In genomic region chr1:115643636-115644035, GRCh38 we compare ENCODE assay signal across 1 cellular context.
TF ChIP-seq lines count a peak whose summit lies in the region.

No MANE protein-coding gene starts in this region.

TF ChIP-seq in HepG2, 621 proteins besides CTCF, POLR2A, EP300 and RAD21 (continued from another document):
- TF ChIP-seq, protein P1, sequence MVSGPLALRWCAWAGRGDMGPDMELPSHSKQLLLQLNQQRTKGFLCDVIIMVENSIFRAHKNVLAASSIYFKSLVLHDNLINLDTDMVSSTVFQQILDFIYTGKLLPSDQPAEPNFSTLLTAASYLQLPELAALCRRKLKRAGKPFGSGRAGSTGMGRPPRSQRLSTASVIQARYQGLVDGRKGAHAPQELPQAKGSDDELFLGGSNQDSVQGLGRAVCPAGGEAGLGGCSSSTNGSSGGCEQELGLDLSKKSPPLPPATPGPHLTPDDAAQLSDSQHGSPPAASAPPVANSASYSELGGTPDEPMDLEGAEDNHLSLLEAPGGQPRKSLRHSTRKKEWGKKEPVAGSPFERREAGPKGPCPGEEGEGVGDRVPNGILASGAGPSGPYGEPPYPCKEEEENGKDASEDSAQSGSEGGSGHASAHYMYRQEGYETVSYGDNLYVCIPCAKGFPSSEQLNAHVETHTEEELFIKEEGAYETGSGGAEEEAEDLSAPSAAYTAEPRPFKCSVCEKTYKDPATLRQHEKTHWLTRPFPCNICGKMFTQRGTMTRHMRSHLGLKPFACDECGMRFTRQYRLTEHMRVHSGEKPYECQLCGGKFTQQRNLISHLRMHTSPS (CRISPR knock-in tag; IDR thresholded peaks at IDR 0.05; ENCODE audit: low read depth), result no peak
- TF ChIP-seq NFE2L1 (CRISPR knock-in tag; IDR thresholded peaks at IDR 0.05; ENCODE audit: borderline replicate concordance), result no peak
- TF ChIP-seq ZNF414 (CRISPR knock-in tag; IDR thresholded peaks at IDR 0.05), result no peak
- no peak for TF ChIP-seq SRSF4 (IDR thresholded peaks at IDR 0.05; ENCODE audit: low read depth, low read length, poor library complexity, severe bottlenecking)
- TF ChIP-seq RBM22 (optimal IDR thresholded peaks at IDR 0.05; ENCODE audit: low read length), result no peak
- TF ChIP-seq, protein P2, sequence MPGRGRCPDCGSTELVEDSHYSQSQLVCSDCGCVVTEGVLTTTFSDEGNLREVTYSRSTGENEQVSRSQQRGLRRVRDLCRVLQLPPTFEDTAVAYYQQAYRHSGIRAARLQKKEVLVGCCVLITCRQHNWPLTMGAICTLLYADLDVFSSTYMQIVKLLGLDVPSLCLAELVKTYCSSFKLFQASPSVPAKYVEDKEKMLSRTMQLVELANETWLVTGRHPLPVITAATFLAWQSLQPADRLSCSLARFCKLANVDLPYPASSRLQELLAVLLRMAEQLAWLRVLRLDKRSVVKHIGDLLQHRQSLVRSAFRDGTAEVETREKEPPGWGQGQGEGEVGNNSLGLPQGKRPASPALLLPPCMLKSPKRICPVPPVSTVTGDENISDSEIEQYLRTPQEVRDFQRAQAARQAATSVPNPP (CRISPR knock-in tag; IDR thresholded peaks at IDR 0.05), result no peak
- no peak for TF ChIP-seq ZNF292 (CRISPR knock-in tag; IDR thresholded peaks at IDR 0.05; ENCODE audit: borderline replicate concordance, low read depth)
